Comparison of ENCODE assay signal across 1 cellular context in genomic region chr9:6109986-6110385, GRCh38.
TF ChIP-seq lines count a peak whose summit lies in the region.

No MANE protein-coding gene starts in this region.

TF ChIP-seq in GM23338, 12 proteins besides CTCF, POLR2A, EP300 and RAD21 (continued from another document):
- TF ChIP-seq, protein P1, sequence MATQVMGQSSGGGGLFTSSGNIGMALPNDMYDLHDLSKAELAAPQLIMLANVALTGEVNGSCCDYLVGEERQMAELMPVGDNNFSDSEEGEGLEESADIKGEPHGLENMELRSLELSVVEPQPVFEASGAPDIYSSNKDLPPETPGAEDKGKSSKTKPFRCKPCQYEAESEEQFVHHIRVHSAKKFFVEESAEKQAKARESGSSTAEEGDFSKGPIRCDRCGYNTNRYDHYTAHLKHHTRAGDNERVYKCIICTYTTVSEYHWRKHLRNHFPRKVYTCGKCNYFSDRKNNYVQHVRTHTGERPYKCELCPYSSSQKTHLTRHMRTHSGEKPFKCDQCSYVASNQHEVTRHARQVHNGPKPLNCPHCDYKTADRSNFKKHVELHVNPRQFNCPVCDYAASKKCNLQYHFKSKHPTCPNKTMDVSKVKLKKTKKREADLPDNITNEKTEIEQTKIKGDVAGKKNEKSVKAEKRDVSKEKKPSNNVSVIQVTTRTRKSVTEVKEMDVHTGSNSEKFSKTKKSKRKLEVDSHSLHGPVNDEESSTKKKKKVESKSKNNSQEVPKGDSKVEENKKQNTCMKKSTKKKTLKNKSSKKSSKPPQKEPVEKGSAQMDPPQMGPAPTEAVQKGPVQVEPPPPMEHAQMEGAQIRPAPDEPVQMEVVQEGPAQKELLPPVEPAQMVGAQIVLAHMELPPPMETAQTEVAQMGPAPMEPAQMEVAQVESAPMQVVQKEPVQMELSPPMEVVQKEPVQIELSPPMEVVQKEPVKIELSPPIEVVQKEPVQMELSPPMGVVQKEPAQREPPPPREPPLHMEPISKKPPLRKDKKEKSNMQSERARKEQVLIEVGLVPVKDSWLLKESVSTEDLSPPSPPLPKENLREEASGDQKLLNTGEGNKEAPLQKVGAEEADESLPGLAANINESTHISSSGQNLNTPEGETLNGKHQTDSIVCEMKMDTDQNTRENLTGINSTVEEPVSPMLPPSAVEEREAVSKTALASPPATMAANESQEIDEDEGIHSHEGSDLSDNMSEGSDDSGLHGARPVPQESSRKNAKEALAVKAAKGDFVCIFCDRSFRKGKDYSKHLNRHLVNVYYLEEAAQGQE (IDR thresholded peaks at IDR 0.05; ENCODE audit: unreplicated experiment) = no peak
